ENCODE assay signal across 1 cellular context in the genomic region with DNA sequence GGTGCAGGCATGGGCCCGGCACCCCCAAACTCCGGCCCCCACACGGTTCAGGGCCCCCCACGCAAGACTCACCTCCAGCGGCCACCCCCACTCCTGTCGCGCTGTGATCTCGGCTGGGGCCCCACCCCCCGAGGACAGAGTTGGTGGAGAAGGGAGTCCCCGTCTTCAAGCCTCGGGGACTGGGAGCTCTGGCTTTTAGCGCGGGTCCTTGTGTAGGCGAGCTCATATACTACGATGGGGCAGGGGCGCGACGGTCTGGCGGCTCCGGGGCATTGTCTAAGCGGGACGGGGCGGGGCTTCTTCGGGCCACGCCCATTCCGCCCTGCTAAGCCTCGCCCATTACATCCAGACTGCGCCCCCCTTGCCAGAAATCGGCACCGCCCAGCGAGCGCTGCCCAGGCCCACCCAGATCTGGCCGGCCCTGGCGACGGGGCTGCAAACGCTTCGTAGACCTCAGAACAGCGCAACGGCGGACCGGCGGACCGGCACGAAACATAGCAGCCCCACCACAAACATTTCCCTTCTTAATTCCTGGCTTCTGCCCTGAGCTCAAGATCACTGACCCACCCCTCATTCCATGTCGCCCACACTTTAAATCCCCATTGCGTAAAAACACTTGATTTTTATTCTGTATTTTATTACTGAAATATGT.
A peak's percentile ranks its signal among the peaks of the same experiment; 100 is the strongest.
TF ChIP-seq lines count a peak whose summit lies in the region.

No MANE protein-coding gene starts in this region.

TF ChIP-seq in IMR-90, 13 proteins besides CTCF, POLR2A, EP300 and RAD21:
- no peak for TF ChIP-seq SMC3 (IDR thresholded peaks at IDR 0.05; ENCODE audit: low read depth, low read length)
- 0 out of 2 replicates have a peak, but pooled peaks have one; percentile 17 for TF ChIP-seq MXI1 (IDR thresholded peaks at IDR 0.05; ENCODE audit: borderline replicate concordance, low read depth, low read length)
